18 cellular contexts compared by ENCODE assay signal in genomic region chr5:148969291-148969690, GRCh38.
DNase-seq lines count a peak whose midpoint lies in the region; ATAC-seq and TF ChIP-seq lines count a peak whose summit lies in the region.
"Had no signal": no experiment of that assay in that cellular context is flagged by ENCODE, and none has a peak within 500 bp of the region (broad histone marks: within the 10 kb centered on the region; RNA-seq: fewer than 3 reads in every experiment).

No MANE protein-coding gene starts in this region.

- H3K27me3 ChIP-seq in ACC112 (ENCODE audit: insufficient read depth, low read length) (no peaks in the 10 kb centered on the region), neural progenitor cell (no peaks in the 10 kb centered on the region)
- H3K27me3 ChIP-seq: stomach had no signal

- H3K36me3 ChIP-seq in ACC112 (ENCODE audit: insufficient read depth, low read length) (no peaks in the 10 kb centered on the region), neural progenitor cell (no peaks in the 10 kb centered on the region)
- H3K36me3 ChIP-seq: stomach had no signal

- H3K27ac ChIP-seq in ACC112 (ENCODE audit: low read depth, low read length), result peak overlapping the region; percentile 63; the same call in 1 of the 2 replicates
- no peak overlapping the region for H3K27ac ChIP-seq in neural progenitor cell
- H3K27ac ChIP-seq: KMS-11 had no signal

- H3K27ac Mint-ChIP-seq in chondrocyte (ENCODE audit: unreplicated experiment), result peak overlapping the region; percentile 90
- no peak overlapping the region for H3K27ac Mint-ChIP-seq in neural progenitor cell
- H3K27ac Mint-ChIP-seq: activated naive CD4-positive, alpha-beta T cell treated with anti-CD3 and anti-CD28 coated beads, Interleukin-2, amount 10 ng/mL, durations not matched to agents 7 days and 5 days had no signal

- no peak overlapping the region for H3K4me2 ChIP-seq in neural progenitor cell
- H3K4me2 ChIP-seq: KMS-11 had no signal

- H3F3A ChIP-seq in neural progenitor cell (ENCODE audit: low read depth), result no peaks in the 10 kb centered on the region

- no peak overlapping the region for H2AFZ ChIP-seq in ACC112 (ENCODE audit: low read length, unreplicated experiment)
- no peak overlapping the region for H2AFZ ChIP-seq in neural progenitor cell (replicated peaks)

- TF ChIP-seq CTCF in chondrocyte (IDR thresholded peaks at IDR 0.05) (peak; percentile 54), neural progenitor cell (IDR thresholded peaks at IDR 0.05) (peak; percentile 5)

- no peaks in the 10 kb centered on the region for H3K9me3 ChIP-seq in neural progenitor cell (ENCODE audit: low read depth)
- H3K9me3 ChIP-seq: stomach had no signal

- H3K36me3 Mint-ChIP-seq in chondrocyte (ENCODE audit: low read depth) (no peaks in the 10 kb centered on the region), neural progenitor cell (no peaks in the 10 kb centered on the region)
- H3K36me3 Mint-ChIP-seq: activated naive CD4-positive, alpha-beta T cell treated with anti-CD3 and anti-CD28 coated beads, Interleukin-2, amount 10 ng/mL, durations not matched to agents 7 days and 5 days; brain had no signal

- H3K79me2 ChIP-seq in ACC112 (ENCODE audit: control insufficient read depth, insufficient read depth, low read length, unreplicated experiment), result no peaks in the 10 kb centered on the region
- no peaks in the 10 kb centered on the region for H3K79me2 ChIP-seq in neural progenitor cell (ENCODE audit: low read depth)

- H3K4me3 ChIP-seq in ACC112 (ENCODE audit: low read depth, low read length), result no peak overlapping the region
- H3K4me3 ChIP-seq in neural progenitor cell, result no peak overlapping the region
- H3K4me3 ChIP-seq: GM12878, stomach had no signal

- no peak overlapping the region for H3K9ac ChIP-seq in neural progenitor cell
- H3K9ac ChIP-seq: KMS-11 had no signal

- no peaks in the 10 kb centered on the region for H4K20me1 ChIP-seq in neural progenitor cell (ENCODE audit: low read depth)

- peaks cover 86% of the 10 kb centered on the region for H3K4me1 Mint-ChIP-seq in chondrocyte (ENCODE audit: low read depth)
- H3K4me1 Mint-ChIP-seq in neural progenitor cell, result no peaks in the 10 kb centered on the region
- H3K4me1 Mint-ChIP-seq: activated naive CD4-positive, alpha-beta T cell treated with anti-CD3 and anti-CD28 coated beads, Interleukin-2, amount 10 ng/mL, durations not matched to agents 7 days and 5 days had no signal

- ATAC-seq in HG03039 (IDR thresholded peaks at IDR 0.05; ENCODE audit: unreplicated experiment) (no peak), HG02885 (IDR thresholded peaks at IDR 0.05; ENCODE audit: poor library complexity, unreplicated experiment) (no peak)
- ATAC-seq: GM12878 had no signal

- no peak overlapping the region for H3K4me3 Mint-ChIP-seq in chondrocyte (ENCODE audit: unreplicated experiment)
- no peak overlapping the region for H3K4me3 Mint-ChIP-seq in neural progenitor cell
- H3K4me3 Mint-ChIP-seq: activated naive CD4-positive, alpha-beta T cell treated with anti-CD3 and anti-CD28 coated beads, Interleukin-2, amount 10 ng/mL, durations not matched to agents 7 days and 5 days had no signal

- peaks cover 82% of the 10 kb centered on the region for H3K4me1 ChIP-seq in ACC112 (ENCODE audit: control insufficient read depth, insufficient read depth, low read length, unreplicated experiment)
- peaks cover 3% of the 10 kb centered on the region for H3K4me1 ChIP-seq in neural progenitor cell

- H3K9me3 Mint-ChIP-seq in chondrocyte (ENCODE audit: low read depth) (no peaks in the 10 kb centered on the region), neural progenitor cell (no peaks in the 10 kb centered on the region)
- H3K9me3 Mint-ChIP-seq: activated naive CD4-positive, alpha-beta T cell treated with anti-CD3 and anti-CD28 coated beads, Interleukin-2, amount 10 ng/mL, durations not matched to agents 7 days and 5 days had no signal

- DNase-seq in M059J (ENCODE audit: low read depth) (peak; percentile 81), chondrocyte (ENCODE audit: low spot score) (no peak), neural progenitor cell (ENCODE audit: low spot score) (no peak), NCI-H2107 treated with DMSO at 0.1 percent for 48 hours (lab: John Stamatoyannopoulos, UW; ENCODE audit: unreplicated experiment) (no peak), NCI-H2029 treated with DMSO at 0.1 percent for 48 hours (lab: John Stamatoyannopoulos, UW) (no peak)
- DNase-seq: activated CD4-positive, alpha-beta T cell treated with anti-CD3 and anti-CD28 coated beads, Interleukin-2, amount 50 U/mL, for 1 hour; activated naive CD4-positive, alpha-beta T cell treated with anti-CD3 and anti-CD28 coated beads, Interleukin-2, amount 10 ng/mL, durations not matched to agents 7 days and 5 days; hippocampal formation; NCI-H1436; NCI-H226; posterior cingulate gyrus; stomach had no signal

- H3K27me3 Mint-ChIP-seq in chondrocyte (ENCODE audit: low read depth), result no peaks in the 10 kb centered on the region
- H3K27me3 Mint-ChIP-seq in neural progenitor cell (ENCODE audit: insufficient read depth, low read depth), result no peaks in the 10 kb centered on the region
- H3K27me3 Mint-ChIP-seq: brain had no signal
